Comparison of ENCODE assay signal across 21 cellular contexts in genomic region chr3:144369151-144369879, GRCh38.
DNase-seq lines count a peak whose midpoint lies in the region; ATAC-seq and TF ChIP-seq lines count a peak whose summit lies in the region.
"Had no signal": no experiment of that assay in that cellular context is flagged by ENCODE, and none has a peak within 500 bp of the region (broad histone marks: within the 10 kb centered on the region; RNA-seq: fewer than 3 reads in every experiment).

No MANE protein-coding gene starts in this region.

- no peaks in the 10 kb centered on the region for H4K20me1 ChIP-seq in PC-3 (ENCODE audit: low read length)

- H2AFZ ChIP-seq in PC-3 (ENCODE audit: low read length), result no peak overlapping the region

- no peak overlapping the region for H3K4me2 ChIP-seq in PC-3 (ENCODE audit: low read length)

- TF ChIP-seq EP300 in gastroesophageal sphincter (IDR thresholded peaks at IDR 0.05) (no peak), stomach (IDR thresholded peaks at IDR 0.05) (no peak)

- H3K9me2 ChIP-seq in PC-3 (replicated peaks; ENCODE audit: low read length), result no peaks in the 10 kb centered on the region

- ATAC-seq in left cardiac atrium, result peak; percentile 34 to 48
- ATAC-seq in heart left ventricle, result no peak
- ATAC-seq in gastroesophageal sphincter, result peak; percentile 16
- ATAC-seq in PC-3, result no peak
- ATAC-seq: GM12878, sciatic nerve had no signal

- H3K27ac ChIP-seq in heart left ventricle (no peak overlapping the region), gastroesophageal sphincter (no peak overlapping the region), PC-3 (ENCODE audit: low read length) (no peak overlapping the region), stomach (no peak overlapping the region), tibial artery (no peak overlapping the region)
- H3K27ac ChIP-seq: 22Rv1, SJSA1, tibial nerve had no signal

- H3K4me1 ChIP-seq in heart left ventricle, result no peaks in the 10 kb centered on the region
- H3K4me1 ChIP-seq in gastroesophageal sphincter, result peaks cover 0 to 6% (median 0%) of the 10 kb centered on the region in 3 donors
- no peaks in the 10 kb centered on the region for H3K4me1 ChIP-seq in PC-3 (ENCODE audit: insufficient read depth, low read length)
- no peaks in the 10 kb centered on the region for H3K4me1 ChIP-seq in stomach
- no peaks in the 10 kb centered on the region for H3K4me1 ChIP-seq in tibial artery
- H3K4me1 ChIP-seq: SJSA1, tibial nerve had no signal

- TF ChIP-seq CTCF in heart left ventricle (IDR thresholded peaks at IDR 0.05) (no peak), gastroesophageal sphincter (IDR thresholded peaks at IDR 0.05) (no peak), PC-3 (conservative IDR thresholded peaks at IDR 0.05; ENCODE audit: low read depth, low read length) (no peak), stomach (IDR thresholded peaks at IDR 0.05) (no peak), tibial artery (IDR thresholded peaks at IDR 0.05) (no peak)

- H3K36me3 ChIP-seq in heart left ventricle, result no peaks in the 10 kb centered on the region
- H3K36me3 ChIP-seq in gastroesophageal sphincter, result no peaks in the 10 kb centered on the region
- no peaks in the 10 kb centered on the region for H3K36me3 ChIP-seq in PC-3 (ENCODE audit: low read depth, low read length)
- no peaks in the 10 kb centered on the region for H3K36me3 ChIP-seq in stomach
- no peaks in the 10 kb centered on the region for H3K36me3 ChIP-seq in tibial artery
- H3K36me3 ChIP-seq: SJSA1, tibial nerve had no signal

- H3K4me3 ChIP-seq in heart left ventricle (no peak overlapping the region), gastroesophageal sphincter (no peak overlapping the region), PC-3 (ENCODE audit: low read length) (no peak overlapping the region), stomach (no peak overlapping the region), tibial artery (no peak overlapping the region)
- H3K4me3 ChIP-seq: GM12878, lung, SJSA1, tibial nerve had no signal

- no peak overlapping the region for H3K9ac ChIP-seq in PC-3 (ENCODE audit: low read length)

- DNase-seq in left cardiac atrium (no peak), heart left ventricle (no peak), NCI-H510A (lab: John Stamatoyannopoulos, UW) (peak; percentile 59), PC-3 (no peak), stomach (no peak), islet precursor cell (no peak), tibial artery (no peak)
- DNase-seq: activated CD8-positive, alpha-beta memory T cell treated with anti-CD3 and anti-CD28 coated beads for 24 hours; GF-D8; NCI-H1694 treated with DMSO at 0.1 percent for 48 hours; NCI-H526; occipital lobe; OCI-M1; stimulated activated naive CD4-positive, alpha-beta T cell had no signal

- TF ChIP-seq POLR2A in heart left ventricle (IDR thresholded peaks at IDR 0.05) (no peak), gastroesophageal sphincter (IDR thresholded peaks at IDR 0.05) (no peak), stomach (IDR thresholded peaks at IDR 0.05) (no peak)

- BruUV-seq in PC-3 (replicated peaks; lab: Mats Ljungman, UMichigan), result no TSS peak

- intact Hi-C loops in left cardiac atrium (cut with DNase I), result no loop called here
- intact Hi-C loops in heart left ventricle (cut with DNase I), result no loop called here
- intact Hi-C loops in PC-3 (cut with micrococcal nuclease), result no loop called here
- intact Hi-C loops in stomach (cut with DNase I; ENCODE audit: low total_unique reads), result no loop called here
- intact Hi-C loops in tibial artery (cut with DNase I; ENCODE audit: low total_unique reads), result no loop called here

- no peaks in the 10 kb centered on the region for H3K27me3 ChIP-seq in heart left ventricle
- H3K27me3 ChIP-seq in gastroesophageal sphincter, result no peaks in the 10 kb centered on the region
- no peaks in the 10 kb centered on the region for H3K27me3 ChIP-seq in PC-3 (ENCODE audit: low read length)
- H3K27me3 ChIP-seq in stomach, result no peaks in the 10 kb centered on the region
- no peaks in the 10 kb centered on the region for H3K27me3 ChIP-seq in tibial artery
- H3K27me3 ChIP-seq: SJSA1, tibial nerve had no signal

- H3F3A ChIP-seq in PC-3 (ENCODE audit: low read length, unreplicated experiment), result no peaks in the 10 kb centered on the region

- CTCF ChIA-PET in PC-3 (lab: Charles Lee), result no interaction called here

- H3K9me3 ChIP-seq in heart left ventricle (peaks cover 0 to 20% (median 0%) of the 10 kb centered on the region in 12 donors), gastroesophageal sphincter (no peaks in the 10 kb centered on the region), PC-3 (ENCODE audit: low read length) (no peaks in the 10 kb centered on the region), stomach (peaks cover 0 to 18% (median 5%) of the 10 kb centered on the region in 4 donors), tibial artery (peaks cover 0 to 7% (median 0%) of the 10 kb centered on the region in 3 donors)
- H3K9me3 ChIP-seq: SJSA1 had no signal

- WGBS in heart left ventricle, 4 donors, result 64 to 78% (median 72%) methylated on average over 2 of the region's 2 CpGs
- 43 to 50% methylated on average over 1 of the region's 2 CpGs for WGBS in gastroesophageal sphincter (ENCODE audit: low coverage in 1 of 2), 2 donors
- 65 to 96% (median 68%) methylated on average over 2 of the region's 2 CpGs for WGBS in stomach, 5 donors

- POLR2A ChIA-PET in PC-3 (lab: Charles Lee; ENCODE audit: unreplicated experiment), result no interaction called here

- H3K79me2 ChIP-seq in PC-3 (ENCODE audit: low read length), result no peaks in the 10 kb centered on the region

Comparison
In these comparisons a context has a peak if more than half of its experiments do, and no peak if none do; other contexts are left out.
1. ATAC-seq: peak in left cardiac atrium (2 of 2) and gastroesophageal sphincter (single experiment); none in heart left ventricle (0 of 4) and PC-3 (single experiment).